22 cellular contexts compared by ENCODE assay signal in the genomic region with DNA sequence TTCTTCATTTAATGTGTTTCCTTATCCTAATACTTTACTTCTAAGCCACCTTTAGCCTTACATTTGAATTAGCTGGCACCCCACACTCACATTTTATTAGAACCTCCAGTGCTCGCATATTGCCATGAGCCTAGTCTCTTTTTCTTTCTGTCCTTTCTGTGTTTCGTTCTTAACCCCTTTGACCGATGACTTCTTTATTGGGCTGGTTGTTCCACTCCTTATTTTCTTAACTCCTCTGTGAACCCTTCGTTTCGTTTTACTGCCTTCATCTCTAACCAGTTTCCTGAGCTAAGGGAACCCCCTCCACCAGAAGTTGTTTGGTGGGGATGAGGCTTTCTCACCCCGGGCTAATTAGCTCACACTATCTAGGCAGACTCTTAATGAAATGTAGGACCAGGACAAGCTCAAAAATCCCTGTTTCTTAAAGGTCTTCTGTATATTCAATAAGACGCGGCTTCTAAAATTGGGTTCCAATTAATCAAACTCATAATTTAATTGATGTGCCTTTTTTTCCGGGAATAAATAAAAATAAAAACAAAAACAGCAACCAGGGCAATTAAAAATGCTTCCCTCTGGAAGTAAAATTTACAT.
"Had no signal": no experiment of that assay in that cellular context is flagged by ENCODE, and none has a peak within 500 bp of the region (broad histone marks: within the 10 kb centered on the region; RNA-seq: fewer than 3 reads in every experiment).

No MANE protein-coding gene starts in this region.

- H3K9me3 Mint-ChIP-seq: stimulated activated naive B cell treated with anti-CD40 and anti-IgM and Interleukin-4, amounts not matched to agents 10 μg/mL and 1 μg/mL and 100 μg/mL, for 72 hours; stimulated activated naive CD8-positive, alpha-beta T cell treated with anti-CD3 and anti-CD28 coated beads, Interleukin-15, Interleukin-2, amounts not matched to agents 100 ng/mL and 50 ng/mL, for 24 hours; type B pancreatic cell had no signal

- DNase-seq: heart right ventricle; islet precursor cell; kidney glomerular epithelial cell; left cardiac atrium; left lung; lower lobe of right lung; mammary epithelial cell; mesenchymal stem cell; naive thymus-derived CD8-positive, alpha-beta T cell; ovary; stimulated activated CD4-positive, alpha-beta T cell treated with anti-CD3 and anti-CD28 coated beads, Interleukin-12 subunit alpha, Interleukin-12 subunit beta, amount 100 ng/mL, for 4 hours; stimulated activated CD4-positive, alpha-beta T cell treated with anti-CD3 and anti-CD28 coated beads, Interleukin-15, amount 100 ng/mL, for 24 hours; stimulated activated CD4-positive, alpha-beta T cell treated with anti-CD3 and anti-CD28 coated beads, Interleukin-2, amount 100 ng/mL, for 24 hours; stimulated activated CD4-positive, alpha-beta T cell treated with anti-CD3 and anti-CD28 coated beads, Interleukin-4, amount 100 ng/mL, for 1 hour; stimulated activated naive B cell treated with anti-CD40 and anti-IgM and Interleukin-4, amounts not matched to agents 10 μg/mL and 1 μg/mL and 100 μg/mL, for 72 hours; substantia nigra; uterus had no signal

- H3K4me3 Mint-ChIP-seq: naive thymus-derived CD8-positive, alpha-beta T cell; nephron; stimulated activated naive B cell treated with anti-CD40 and anti-IgM and Interleukin-4, amounts not matched to agents 10 μg/mL and 1 μg/mL and 100 μg/mL, for 72 hours; stimulated activated naive CD8-positive, alpha-beta T cell treated with anti-CD3 and anti-CD28 coated beads, Interleukin-15, Interleukin-2, amounts not matched to agents 100 ng/mL and 50 ng/mL, for 24 hours; type B pancreatic cell had no signal

- H3K27ac Mint-ChIP-seq: naive thymus-derived CD8-positive, alpha-beta T cell; nephron; progenitor cell of endocrine pancreas; stimulated activated naive B cell treated with anti-CD40 and anti-IgM and Interleukin-4, amounts not matched to agents 10 μg/mL and 1 μg/mL and 100 μg/mL, for 72 hours; stimulated activated naive CD8-positive, alpha-beta T cell treated with anti-CD3 and anti-CD28 coated beads, Interleukin-15, Interleukin-2, amounts not matched to agents 100 ng/mL and 50 ng/mL, for 24 hours; type B pancreatic cell had no signal

- ATAC-seq: left cardiac atrium; left lung; naive thymus-derived CD8-positive, alpha-beta T cell; sciatic nerve; stimulated activated naive B cell treated with anti-CD40 and anti-IgM and Interleukin-4, amounts not matched to agents 10 μg/mL and 1 μg/mL and 100 μg/mL, for 72 hours had no signal

- H3K4me1 Mint-ChIP-seq: stimulated activated naive B cell treated with anti-CD40 and anti-IgM and Interleukin-4, amounts not matched to agents 10 μg/mL and 1 μg/mL and 100 μg/mL, for 72 hours had no signal
